Comparison of ENCODE assay signal across 8 cellular contexts in genomic region chr1:26863677-26864060, GRCh38. TPM values are rescaled to one million over a fixed set of nuclear protein-coding genes. Genes with fewer than 3 reads are reported as not detected.
A peak's percentile ranks its signal among the peaks of the same experiment; 100 is the strongest.
DNase-seq lines count a peak whose midpoint lies in the region; ATAC-seq lines count a peak whose summit lies in the region.
"Had no signal": no experiment of that assay in that cellular context is flagged by ENCODE, and none has a peak within 500 bp of the region (broad histone marks: within the 10 kb centered on the region; RNA-seq: fewer than 3 reads in every experiment).

No MANE protein-coding gene starts in this region.

- no peak overlapping the region for H3K27ac ChIP-seq in GM23248
- H3K27ac ChIP-seq in SJCRH30, result peak overlapping the region; percentile 58; the same call in 1 of the 2 replicates

- no peaks in the 10 kb centered on the region for H3K79me2 ChIP-seq in GM23248 (ENCODE audit: insufficient read depth)

- no peak overlapping the region for H3K9ac ChIP-seq in GM23248
- H3K9ac ChIP-seq in iPS-15b (ENCODE audit: low read depth, low read length), result no peak overlapping the region

- peak overlapping the region; percentile 88; the same call in 1 of the 2 replicates for H2AFZ ChIP-seq in GM23248

- in situ Hi-C loops in GM23248 (cut with MboI) (no loop called here), ACHN (cut with HindIII; ENCODE audit: low pct_ligation_motif_present, low pct_unique_long_range_greater_than_20kb, low sequenced_read_pairs) (no loop called here)

- H3K4me1 Mint-ChIP-seq in stimulated activated effector memory CD8-positive, alpha-beta T cell treated with anti-CD3 and anti-CD28 coated beads, Interleukin-12 subunit alpha, Interleukin-12 subunit beta, amount 100 ng/mL, for 72 hours, result peaks cover 37% of the 10 kb centered on the region

- H3K4me3 ChIP-seq in GM23248 (no peak overlapping the region), SJCRH30 (peak overlapping the region; percentile 60), iPS-15b (ENCODE audit: low read depth, low read length) (peak overlapping the region; percentile 81)

- no peaks in the 10 kb centered on the region for H3K9me2 ChIP-seq in GM23248 (ENCODE audit: insufficient read depth)

- H3K4me2 ChIP-seq in GM23248 (ENCODE audit: unreplicated experiment), result peak overlapping the region; percentile 94

- peak overlapping the region; percentile 90 for H3K27ac Mint-ChIP-seq in stimulated activated effector memory CD8-positive, alpha-beta T cell treated with anti-CD3 and anti-CD28 coated beads, Interleukin-12 subunit alpha, Interleukin-12 subunit beta, amount 100 ng/mL, for 72 hours

- H3K9me3 ChIP-seq in GM23248 (ENCODE audit: low read depth) (no peaks in the 10 kb centered on the region), SJCRH30 (replicated peaks) (no peaks in the 10 kb centered on the region), iPS-15b (ENCODE audit: control insufficient read depth, insufficient read depth, low read length) (no peaks in the 10 kb centered on the region)

- H3K4me1 ChIP-seq in GM23248 (ENCODE audit: insufficient read depth), result no peaks in the 10 kb centered on the region
- no peaks in the 10 kb centered on the region; the same call in 1 of the 2 replicates for H3K4me1 ChIP-seq in SJCRH30
- peaks cover 8% of the 10 kb centered on the region for H3K4me1 ChIP-seq in iPS-15b (ENCODE audit: control insufficient read depth, insufficient read depth, low read length)

- H3K9me3 Mint-ChIP-seq in stimulated activated effector memory CD8-positive, alpha-beta T cell treated with anti-CD3 and anti-CD28 coated beads, Interleukin-12 subunit alpha, Interleukin-12 subunit beta, amount 100 ng/mL, for 72 hours, result no peaks in the 10 kb centered on the region

- H3K27me3 ChIP-seq in GM23248 (replicated peaks; ENCODE audit: insufficient read depth), result no peaks in the 10 kb centered on the region
- no peaks in the 10 kb centered on the region for H3K27me3 ChIP-seq in SJCRH30
- peaks cover 11% of the 10 kb centered on the region for H3K27me3 ChIP-seq in iPS-15b (ENCODE audit: control insufficient read depth, insufficient read depth, low read length)

- no peaks in the 10 kb centered on the region for H3K36me3 ChIP-seq in GM23248 (ENCODE audit: low read depth)
- H3K36me3 ChIP-seq in SJCRH30, result no peaks in the 10 kb centered on the region
- H3K36me3 ChIP-seq in iPS-15b (ENCODE audit: control insufficient read depth, insufficient read depth, low read length), result no peaks in the 10 kb centered on the region

- no peaks in the 10 kb centered on the region for H4K20me1 ChIP-seq in GM23248 (ENCODE audit: insufficient read depth)

- peaks cover 20% of the 10 kb centered on the region for H3K36me3 Mint-ChIP-seq in stimulated activated effector memory CD8-positive, alpha-beta T cell treated with anti-CD3 and anti-CD28 coated beads, Interleukin-12 subunit alpha, Interleukin-12 subunit beta, amount 100 ng/mL, for 72 hours

- DNase-seq in GM23248, result no peak
- no peak for DNase-seq in SJCRH30
- no peak for DNase-seq in stimulated activated effector memory CD8-positive, alpha-beta T cell treated with anti-CD3 and anti-CD28 coated beads, Interleukin-12 subunit alpha, Interleukin-12 subunit beta, amount 100 ng/mL, for 72 hours (ENCODE audit: low spot score in 2 of 2)
- DNase-seq in ACHN, result no peak
- DNase-seq: NCI-H510A had no signal

- ATAC-seq in stimulated activated effector memory CD8-positive, alpha-beta T cell treated with anti-CD3 and anti-CD28 coated beads, Interleukin-12 subunit alpha, Interleukin-12 subunit beta, amount 100 ng/mL, for 72 hours, result no peak
- ATAC-seq in HG03354 (IDR thresholded peaks at IDR 0.05; ENCODE audit: poor library complexity, severe bottlenecking, unreplicated experiment) (no peak), HG03460 (IDR thresholded peaks at IDR 0.05; ENCODE audit: unreplicated experiment) (no peak)

- 63 to 64% methylated on average over 17 to 20 of the region's 20 CpGs for WGBS in GM23248 (ENCODE audit: low coverage in 1 of 2, low lambda C conversion rate in 2 of 2, missing lambda C conversion rate in 2 of 2), 2 experiments

- peak overlapping the region; percentile 90 for H3K4me3 Mint-ChIP-seq in stimulated activated effector memory CD8-positive, alpha-beta T cell treated with anti-CD3 and anti-CD28 coated beads, Interleukin-12 subunit alpha, Interleukin-12 subunit beta, amount 100 ng/mL, for 72 hours

- H3F3A ChIP-seq in GM23248 (ENCODE audit: insufficient read depth), result 0 out of 2 replicates have a peak, but pooled peaks cover 10% of the 10 kb centered on the region

RNA-seq across cellular contexts. Expression of gene SFN, which starts 0.7 kb away (rescaled TPM):
- not detected in 2 replicates for total RNA-seq in GM23248 (2014; rRNA removed; shearing (Covaris generic))
- not detected in 2 replicates for polyA plus RNA-seq in GM23248 (2016; fragmentation: Nextera tagmentation; extraction: Ambion mirVana)
- 0.14 and 0.15 TPM in 2 replicates for total RNA-seq in SJCRH30 (2014; rRNA removed; shearing (Covaris generic))

RNA-seq across cellular contexts. Expression of gene GPN2, which starts 26.4 kb away (rescaled TPM):
- 11.9 and 12.1 TPM in 2 replicates for total RNA-seq in GM23248 (2014; rRNA removed; shearing (Covaris generic))
- polyA plus RNA-seq in GM23248 (2016; fragmentation: Nextera tagmentation; extraction: Ambion mirVana), result 26.3 and 27.9 TPM in 2 replicates
- 22.4 and 25.3 TPM in 2 replicates for total RNA-seq in SJCRH30 (2014; rRNA removed; shearing (Covaris generic))

RNA-seq across cellular contexts. Expression of gene GPATCH3, which starts 36.6 kb away (rescaled TPM):
- 6.3 and 6.8 TPM in 2 replicates for total RNA-seq in GM23248 (2014; rRNA removed; shearing (Covaris generic))
- polyA plus RNA-seq in GM23248 (2016; fragmentation: Nextera tagmentation; extraction: Ambion mirVana), result 9.3 and 10.8 TPM in 2 replicates
- total RNA-seq in SJCRH30 (2014; rRNA removed; shearing (Covaris generic)), result 12.0 and 12.9 TPM in 2 replicates

RNA-seq across cellular contexts. Expression of gene ZDHHC18, which starts 37.2 kb away (rescaled TPM):
- 11.6 and 12.8 TPM in 2 replicates for total RNA-seq in GM23248 (2014; rRNA removed; shearing (Covaris generic))
- polyA plus RNA-seq in GM23248 (2016; fragmentation: Nextera tagmentation; extraction: Ambion mirVana), result 1.3 and 1.9 TPM in 2 replicates
- total RNA-seq in SJCRH30 (2014; rRNA removed; shearing (Covaris generic)), result 31.6 and 31.8 TPM in 2 replicates

RNA-seq across cellular contexts. Expression of gene NR0B2, which starts 50.1 kb away (rescaled TPM):
- not detected in 2 replicates for total RNA-seq in GM23248 (2014; rRNA removed; shearing (Covaris generic))
- not detected in 2 replicates for polyA plus RNA-seq in GM23248 (2016; fragmentation: Nextera tagmentation; extraction: Ambion mirVana)
- not detected in 2 replicates for total RNA-seq in SJCRH30 (2014; rRNA removed; shearing (Covaris generic))
